In the genomic region with DNA sequence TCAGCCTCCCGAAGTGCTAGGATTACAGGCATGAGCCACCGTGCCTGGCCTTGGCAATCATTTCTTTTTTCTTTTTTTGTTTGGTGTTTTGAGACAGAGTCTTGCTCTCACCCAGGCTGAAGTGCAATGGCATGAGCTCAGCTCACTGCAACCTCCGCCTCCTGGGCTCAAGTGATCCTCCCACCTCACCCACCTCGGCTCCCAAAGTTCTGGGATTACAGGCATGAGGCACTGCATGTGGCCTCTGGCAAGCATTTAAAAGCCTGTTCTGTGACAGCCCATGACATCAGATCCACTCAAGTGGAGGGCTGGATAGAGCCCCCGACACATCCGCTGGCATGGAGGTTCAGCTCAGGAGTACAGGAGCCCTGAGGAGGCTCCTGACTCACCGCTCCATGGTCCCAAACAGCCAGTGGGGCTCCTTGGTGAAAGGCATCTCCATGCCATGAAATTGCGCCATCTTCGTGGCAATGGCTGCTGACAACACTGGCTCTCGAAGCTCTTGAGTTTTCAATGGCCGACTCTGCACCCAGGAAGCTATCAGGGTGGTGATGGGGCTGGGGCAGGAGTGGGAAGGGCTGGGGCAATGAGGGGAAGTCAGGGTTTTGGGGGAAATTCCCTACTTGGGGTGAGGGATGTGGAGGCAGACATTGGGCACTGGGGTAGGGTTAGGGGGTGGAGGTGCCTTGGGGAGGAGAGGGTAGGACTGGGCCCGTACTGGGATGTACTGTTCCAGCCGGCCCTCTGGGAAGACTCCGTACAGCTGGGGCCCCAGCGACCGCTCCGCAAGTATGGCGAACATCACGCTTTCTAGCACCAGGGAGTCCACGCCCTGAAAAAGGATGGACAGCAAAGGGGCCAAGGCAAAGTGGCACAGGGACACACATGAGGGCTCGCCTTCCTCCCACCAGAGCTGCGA, we compare ENCODE assay signal across 9 cellular contexts. TPM values are rescaled to one million over a fixed set of nuclear protein-coding genes. Genes with fewer than 3 reads are reported as not detected.
DNase-seq lines count a peak whose midpoint lies in the region; ATAC-seq, FAIRE-seq and TF ChIP-seq lines count a peak whose summit lies in the region.
"Had no signal": no experiment of that assay in that cellular context is flagged by ENCODE, and none has a peak within 500 bp of the region (broad histone marks: within the 10 kb centered on the region; RNA-seq: fewer than 3 reads in every experiment).

No MANE protein-coding gene starts in this region.

- no peak for FAIRE-seq in HepG2 (lab: Jason Lieb, UNC)

- no peak for TF ChIP-seq POLR2A in HepG2 (IDR thresholded peaks at IDR 0.05; ENCODE audit: insufficient read depth in 1 of 2, low read depth in 2 of 2, low read length in 2 of 2)

- no peak overlapping the region for H2AFZ ChIP-seq in HepG2 (ENCODE audit: low read length)

- H3K4me3 Mint-ChIP-seq in activated CD4-positive, alpha-beta T cell treated with anti-CD3 and anti-CD28 coated beads, Interleukin-2, amount 10 ng/mL, durations not matched to agents 7 days and 5 days = peak overlapping the region; percentile 88

- H4K20me1 ChIP-seq in HepG2 (ENCODE audit: insufficient read depth, low read length) = no peaks in the 10 kb centered on the region

- no peak for TF ChIP-seq EP300 in HepG2 (IDR thresholded peaks at IDR 0.05; ENCODE audit: low read depth in 2 of 2, low read length in 2 of 2)
- no peak for TF ChIP-seq EP300 in HepG2 (CRISPR knock-in tag; IDR thresholded peaks at IDR 0.05; ENCODE audit: borderline replicate concordance)

- H3K36me3 ChIP-seq in HepG2 (replicated peaks in 1 of 2; ENCODE audit: control insufficient read depth in 1 of 2, insufficient read depth in 2 of 2, low read length in 2 of 2) = peaks cover 0 to 3% of the 10 kb centered on the region in 2 experiments; a peak in 2 of 5 replicates
- H3K36me3 ChIP-seq in thoracic aorta = no peaks in the 10 kb centered on the region

- in situ Hi-C loops in HepG2 (cut with HindIII; ENCODE audit: extremely low pct_ligation_motif_present, low pct_unique_long_range_greater_than_20kb) = loop anchor here (5.0 kb wide), 1 partner anchor 116 kb away; no protein-coding TSS in a partner anchor

- H3K9ac ChIP-seq in HepG2 (ENCODE audit: insufficient read depth, low read depth, low read length) = peak overlapping the region; percentile 94

- H3K4me1 ChIP-seq in HepG2 (ENCODE audit: insufficient read depth, low read length) (peaks cover 32% of the 10 kb centered on the region), thoracic aorta (ENCODE audit: control insufficient read depth in 1 of 2, low read depth in 2 of 2) (peaks cover 7 to 29% of the 10 kb centered on the region in 2 donors)

- H3K27ac ChIP-seq in angular gyrus (ENCODE audit: low read depth, low read length) (peak overlapping the region; percentile 98), HepG2 (ENCODE audit: extremely low read length, insufficient read depth, low read length) (peak overlapping the region; percentile 98), thoracic aorta (peak overlapping the region in 1 of 2 donors; percentile 94)

- BruUV-seq in HepG2 (replicated peaks; lab: Mats Ljungman, UMichigan) = TSS peak; percentile 66

- POLR2A ChIA-PET in activated CD4-positive, alpha-beta T cell treated with anti-CD3 and anti-CD28 coated beads, Interleukin-2, amount 10 ng/mL, durations not matched to agents 7 days and 5 days (lab: Charles Lee) = interaction anchor here (0.7 kb wide), 1 partner anchor 55 kb away, joined by 6 read pairs; no protein-coding TSS in a partner anchor
- POLR2A ChIA-PET in HepG2 (lab: Yijun Ruan, JAX) = interaction anchor here (0.7 to 2.7 kb wide), 7 partner anchors 9 to 69 kb away, joined by 3 to 30 read pairs (median 15); a partner anchor contains a TSS

- intact Hi-C loops in HepG2 (cut with micrococcal nuclease; ENCODE audit: unreplicated experiment) = no loop called here

- H3K79me2 ChIP-seq in HepG2 (ENCODE audit: insufficient read depth, low read length) = no peaks in the 10 kb centered on the region

- WGBS in HepG2 (ENCODE audit: low lambda C conversion rate) = 93% methylated on average over 22 of the region's 22 CpGs

- H3K27me3 Mint-ChIP-seq in activated CD4-positive, alpha-beta T cell treated with anti-CD3 and anti-CD28 coated beads, Interleukin-2, amount 10 ng/mL, durations not matched to agents 7 days and 5 days = no peaks in the 10 kb centered on the region

- CTCF ChIA-PET in activated CD4-positive, alpha-beta T cell treated with anti-CD3 and anti-CD28 coated beads, Interleukin-2, amount 10 ng/mL, durations not matched to agents 7 days and 5 days (lab: Charles Lee) = interaction anchor here (0.6 to 2.9 kb wide), 9 partner anchors 9 to 305 kb away, joined by 3 to 17 read pairs (median 3); a partner anchor contains a TSS
- CTCF ChIA-PET in HepG2 (lab: Yijun Ruan, JAX; ENCODE audit: low intra/inter-chr PET ratio, low total read pairs) = no interaction called here

- no peaks in the 10 kb centered on the region for H3K9me3 Mint-ChIP-seq in activated CD4-positive, alpha-beta T cell treated with anti-CD3 and anti-CD28 coated beads, Interleukin-2, amount 10 ng/mL, durations not matched to agents 7 days and 5 days

- H3K4me3 ChIP-seq in HepG2 (replicated peaks in 1 of 3; ENCODE audit: insufficient read depth in 1 of 3, low read depth in 2 of 3, low read length in 3 of 3) (peak overlapping the region; percentile 68 to 91 (median 86); a peak in 5 of 6 replicates), thoracic aorta (peak overlapping the region; percentile 88)

- H3K27ac Mint-ChIP-seq in activated CD4-positive, alpha-beta T cell treated with anti-CD3 and anti-CD28 coated beads, Interleukin-2, amount 10 ng/mL, durations not matched to agents 7 days and 5 days = peak overlapping the region; percentile 92

- ATAC-seq in HepG2 (no peak), thoracic aorta (ENCODE audit: insufficient number of reproducible peaks, low FRiP score, low read depth) (no peak), GM21515 (IDR thresholded peaks at IDR 0.05; ENCODE audit: unreplicated experiment) (no peak), GM18511 (IDR thresholded peaks at IDR 0.05; ENCODE audit: unreplicated experiment) (no peak)

- no peak for DNase-seq in activated CD4-positive, alpha-beta T cell treated with anti-CD3 and anti-CD28 coated beads, Interleukin-2, amount 10 ng/mL, durations not matched to agents 7 days and 5 days
- no peak for DNase-seq in activated CD4-positive, alpha-beta T cell treated with anti-CD3 and anti-CD28 coated beads for 1 hour
- DNase-seq in HepG2 (ENCODE audit: low spot score) (no peak), thoracic aorta (ENCODE audit: low spot score) (no peak), kidney tubule cell (ENCODE audit: low spot score) (no peak)

- H3K27me3 ChIP-seq in HepG2 (ENCODE audit: control insufficient read depth in 1 of 2, insufficient read depth in 2 of 2, low read length in 2 of 2) = no peaks in the 10 kb centered on the region
- H3K27me3 ChIP-seq in thoracic aorta (replicated peaks; ENCODE audit: insufficient read depth) = no peaks in the 10 kb centered on the region

- H3K4me2 ChIP-seq in HepG2 (ENCODE audit: low read depth, low read length) = peak overlapping the region; percentile 92

- H3K9me3 ChIP-seq in HepG2 (ENCODE audit: low read length) (no peaks in the 10 kb centered on the region), thoracic aorta (no peaks in the 10 kb centered on the region)

- no peak for TF ChIP-seq RAD21 in HepG2 (CRISPR knock-in tag; IDR thresholded peaks at IDR 0.05)

- peaks cover 35% of the 10 kb centered on the region for H3K4me1 Mint-ChIP-seq in activated CD4-positive, alpha-beta T cell treated with anti-CD3 and anti-CD28 coated beads, Interleukin-2, amount 10 ng/mL, durations not matched to agents 7 days and 5 days

- H3K36me3 Mint-ChIP-seq in activated CD4-positive, alpha-beta T cell treated with anti-CD3 and anti-CD28 coated beads, Interleukin-2, amount 10 ng/mL, durations not matched to agents 7 days and 5 days (ENCODE audit: low read depth) = peaks cover 24% of the 10 kb centered on the region

- TF ChIP-seq CTCF in HepG2 (CRISPR knock-in tag; IDR thresholded peaks at IDR 0.05) = no peak
- TF ChIP-seq CTCF in thoracic aorta (IDR thresholded peaks at IDR 0.05) = no peak

RNA-seq across cellular contexts. Expression of a gene that starts 1.4 kb away (rescaled TPM):
- 100 to 1,000 TPM; 140 to 142 TPM for total RNA-seq in activated CD4-positive, alpha-beta T cell treated with anti-CD3 and anti-CD28 coated beads, Interleukin-2, amount 10 ng/mL, durations not matched to agents 7 days and 5 days
- 9.9 and 24.5 TPM in 2 replicates for total RNA-seq in HepG2 (2016; rRNA removed; fragmentation: Illumina TruSeq; extraction: Trizol)
- total RNA-seq in HepG2 (2016; cell fraction: cytosol; rRNA removed; fragmentation: Illumina TruSeq; extraction: Trizol; ENCODE audit: low read depth) = 17.8 and 21.3 TPM in 2 replicates
- total RNA-seq in HepG2 (2016; cell fraction: insoluble cytoplasmic fraction; rRNA removed; fragmentation: Illumina TruSeq; extraction: Trizol) = 10.7 and 27.7 TPM in 2 replicates
- total RNA-seq in HepG2 (2016; cell fraction: membrane; rRNA removed; fragmentation: Illumina TruSeq; extraction: Trizol) = 16.6 and 17.3 TPM in 2 replicates
- total RNA-seq in HepG2 (2016; cell fraction: nucleus; rRNA removed; fragmentation: Illumina TruSeq; extraction: Trizol) = 27.3 and 33.6 TPM in 2 replicates
- polyA plus RNA-seq in HepG2 (2011; rRNA removed) = 42.7 and 43.1 TPM in 2 replicates
- 11.7 and 13.0 TPM in 2 replicates for polyA plus RNA-seq in HepG2 (2011; cell fraction: cytosol; rRNA removed)
- 163 and 176 TPM in 2 replicates for polyA plus RNA-seq in HepG2 (2011; cell fraction: nucleus; rRNA removed)
- polyA plus RNA-seq in HepG2 (2012) = 20.9 and 22.0 TPM in 2 replicates
- polyA plus RNA-seq in HepG2 (2016; cell fraction: cytosol; fragmentation: Illumina TruSeq; extraction: Trizol; ENCODE audit: low read depth) = 10.7 and 12.5 TPM in 2 replicates
- 10.1 and 10.6 TPM in 2 replicates for polyA plus RNA-seq in HepG2 (2016; cell fraction: insoluble cytoplasmic fraction; fragmentation: Illumina TruSeq; extraction: Trizol; ENCODE audit: low read depth)
- 12.3 and 13.1 TPM in 2 replicates for polyA plus RNA-seq in HepG2 (2016; cell fraction: membrane; fragmentation: Illumina TruSeq; extraction: Trizol; ENCODE audit: low read depth)
- 91.8 and 97.4 TPM in 2 replicates for polyA plus RNA-seq in HepG2 (2016; cell fraction: nucleus; fragmentation: Illumina TruSeq; extraction: Trizol; ENCODE audit: insufficient read depth, low read depth)
- polyA minus RNA-seq in HepG2 (2011; rRNA and poly(A)+ RNA removed; ENCODE audit: low replicate concordance) = 12.9 and 13.6 TPM in 2 replicates
- 3.1 TPM in 2 replicates for polyA minus RNA-seq in HepG2 (2011; cell fraction: cytosol; rRNA and poly(A)+ RNA removed)
- polyA minus RNA-seq in HepG2 (2011; cell fraction: nucleus; rRNA and poly(A)+ RNA removed) = 20.0 and 26.5 TPM in 2 replicates
- 10 to 100 TPM; 52.6 to 78.7 TPM for total RNA-seq in thoracic aorta

RNA-seq across cellular contexts. Expression of a gene that starts 3.1 kb away (rescaled TPM):
- total RNA-seq in activated CD4-positive, alpha-beta T cell treated with anti-CD3 and anti-CD28 coated beads, Interleukin-2, amount 10 ng/mL, durations not matched to agents 7 days and 5 days = 100 to 1,000 TPM; 107 to 113 TPM
- total RNA-seq in HepG2 (2016; rRNA removed; fragmentation: Illumina TruSeq; extraction: Trizol) (2.3 and 9.2 TPM in 2 replicates), thoracic aorta (10 to 100 TPM; 14.6 to 21.4 TPM)
- total RNA-seq in HepG2 (2016; cell fraction: cytosol; rRNA removed; fragmentation: Illumina TruSeq; extraction: Trizol; ENCODE audit: low read depth) = 0.91 and 1.5 TPM in 2 replicates
- total RNA-seq in HepG2 (2016; cell fraction: insoluble cytoplasmic fraction; rRNA removed; fragmentation: Illumina TruSeq; extraction: Trizol) = 1.4 and 10.1 TPM in 2 replicates
- 1.9 and 2.4 TPM in 2 replicates for total RNA-seq in HepG2 (2016; cell fraction: membrane; rRNA removed; fragmentation: Illumina TruSeq; extraction: Trizol)
- total RNA-seq in HepG2 (2016; cell fraction: nucleus; rRNA removed; fragmentation: Illumina TruSeq; extraction: Trizol) = 11.6 and 16.2 TPM in 2 replicates
- polyA plus RNA-seq in HepG2 (2011; rRNA removed) = 19.5 and 26.5 TPM in 2 replicates
- 4.5 and 5.2 TPM in 2 replicates for polyA plus RNA-seq in HepG2 (2011; cell fraction: cytosol; rRNA removed)
- 177 and 200 TPM in 2 replicates for polyA plus RNA-seq in HepG2 (2011; cell fraction: nucleus; rRNA removed)
- polyA plus RNA-seq in HepG2 (2012) = 15.0 and 23.3 TPM in 2 replicates
- 0.49 and 0.80 TPM in 2 replicates for polyA plus RNA-seq in HepG2 (2016; cell fraction: cytosol; fragmentation: Illumina TruSeq; extraction: Trizol; ENCODE audit: low read depth)
- 2.0 and 2.6 TPM in 2 replicates for polyA plus RNA-seq in HepG2 (2016; cell fraction: insoluble cytoplasmic fraction; fragmentation: Illumina TruSeq; extraction: Trizol; ENCODE audit: low read depth)
- polyA plus RNA-seq in HepG2 (2016; cell fraction: membrane; fragmentation: Illumina TruSeq; extraction: Trizol; ENCODE audit: low read depth) = 1.7 and 2.0 TPM in 2 replicates
- polyA plus RNA-seq in HepG2 (2016; cell fraction: nucleus; fragmentation: Illumina TruSeq; extraction: Trizol; ENCODE audit: insufficient read depth, low read depth) = 62.6 and 63.1 TPM in 2 replicates
- polyA minus RNA-seq in HepG2 (2011; rRNA and poly(A)+ RNA removed; ENCODE audit: low replicate concordance) = 7.0 and 8.4 TPM in 2 replicates
- polyA minus RNA-seq in HepG2 (2011; cell fraction: cytosol; rRNA and poly(A)+ RNA removed) = 0.79 and 1.7 TPM in 2 replicates
- 21.3 and 22.5 TPM in 2 replicates for polyA minus RNA-seq in HepG2 (2011; cell fraction: nucleus; rRNA and poly(A)+ RNA removed)

RNA-seq across cellular contexts. Expression of a gene that starts 18.6 kb away (rescaled TPM):
- total RNA-seq in activated CD4-positive, alpha-beta T cell treated with anti-CD3 and anti-CD28 coated beads, Interleukin-2, amount 10 ng/mL, durations not matched to agents 7 days and 5 days = under 1 TPM in 1 of 2 experiments, not detected in 1; 0.87 TPM
- not detected in 2 replicates for total RNA-seq in HepG2 (2016; rRNA removed; fragmentation: Illumina TruSeq; extraction: Trizol)
- not detected in 2 replicates for total RNA-seq in HepG2 (2016; cell fraction: cytosol; rRNA removed; fragmentation: Illumina TruSeq; extraction: Trizol; ENCODE audit: low read depth)
- total RNA-seq in HepG2 (2016; cell fraction: insoluble cytoplasmic fraction; rRNA removed; fragmentation: Illumina TruSeq; extraction: Trizol) = not detected in 2 replicates
- total RNA-seq in HepG2 (2016; cell fraction: membrane; rRNA removed; fragmentation: Illumina TruSeq; extraction: Trizol) = not detected in 2 replicates
- total RNA-seq in HepG2 (2016; cell fraction: nucleus; rRNA removed; fragmentation: Illumina TruSeq; extraction: Trizol) = not detected in 2 replicates
- polyA plus RNA-seq in HepG2 (2011; rRNA removed) = 0.29 TPM in 1 of 2 replicates, not detected in the other
- polyA plus RNA-seq in HepG2 (2011; cell fraction: cytosol; rRNA removed) = 0.27 TPM in 1 of 2 replicates, not detected in the other
- polyA plus RNA-seq in HepG2 (2011; cell fraction: nucleus; rRNA removed) = not detected in 2 replicates
- not detected in 2 replicates for polyA plus RNA-seq in HepG2 (2012)
- polyA plus RNA-seq in HepG2 (2016; cell fraction: cytosol; fragmentation: Illumina TruSeq; extraction: Trizol; ENCODE audit: low read depth) = not detected in 2 replicates
- polyA plus RNA-seq in HepG2 (2016; cell fraction: insoluble cytoplasmic fraction; fragmentation: Illumina TruSeq; extraction: Trizol; ENCODE audit: low read depth) = not detected in 2 replicates
- not detected in 2 replicates for polyA plus RNA-seq in HepG2 (2016; cell fraction: membrane; fragmentation: Illumina TruSeq; extraction: Trizol; ENCODE audit: low read depth)
- not detected in 2 replicates for polyA plus RNA-seq in HepG2 (2016; cell fraction: nucleus; fragmentation: Illumina TruSeq; extraction: Trizol; ENCODE audit: insufficient read depth, low read depth)
- not detected in 2 replicates for polyA minus RNA-seq in HepG2 (2011; rRNA and poly(A)+ RNA removed; ENCODE audit: low replicate concordance)
- not detected in 2 replicates for polyA minus RNA-seq in HepG2 (2011; cell fraction: cytosol; rRNA and poly(A)+ RNA removed)
- polyA minus RNA-seq in HepG2 (2011; cell fraction: nucleus; rRNA and poly(A)+ RNA removed) = not detected in 2 replicates
- not detected for total RNA-seq in thoracic aorta
- total RNA-seq: M059J had no signal

RNA-seq across cellular contexts. Expression of a gene that starts 19.3 kb away (rescaled TPM):
- total RNA-seq in activated CD4-positive, alpha-beta T cell treated with anti-CD3 and anti-CD28 coated beads, Interleukin-2, amount 10 ng/mL, durations not matched to agents 7 days and 5 days = under 1 TPM; 0.29 to 0.37 TPM
- 2.1 and 2.6 TPM in 2 replicates for total RNA-seq in HepG2 (2016; rRNA removed; fragmentation: Illumina TruSeq; extraction: Trizol)
- 0.10 and 0.18 TPM in 2 replicates for total RNA-seq in HepG2 (2016; cell fraction: cytosol; rRNA removed; fragmentation: Illumina TruSeq; extraction: Trizol; ENCODE audit: low read depth)
- total RNA-seq in HepG2 (2016; cell fraction: insoluble cytoplasmic fraction; rRNA removed; fragmentation: Illumina TruSeq; extraction: Trizol) = 1.6 and 2.3 TPM in 2 replicates
- total RNA-seq in HepG2 (2016; cell fraction: membrane; rRNA removed; fragmentation: Illumina TruSeq; extraction: Trizol) = 0.65 and 0.77 TPM in 2 replicates
- 1.8 and 2.3 TPM in 2 replicates for total RNA-seq in HepG2 (2016; cell fraction: nucleus; rRNA removed; fragmentation: Illumina TruSeq; extraction: Trizol)
- 1.3 and 2.2 TPM in 2 replicates for polyA plus RNA-seq in HepG2 (2011; rRNA removed)
- polyA plus RNA-seq in HepG2 (2011; cell fraction: cytosol; rRNA removed) = 1.2 TPM in 2 replicates
- polyA plus RNA-seq in HepG2 (2011; cell fraction: nucleus; rRNA removed) = 4.1 and 4.5 TPM in 2 replicates
- polyA plus RNA-seq in HepG2 (2012) = 0.87 and 1.2 TPM in 2 replicates
- 0.20 TPM in 2 replicates for polyA plus RNA-seq in HepG2 (2016; cell fraction: cytosol; fragmentation: Illumina TruSeq; extraction: Trizol; ENCODE audit: low read depth)
- polyA plus RNA-seq in HepG2 (2016; cell fraction: insoluble cytoplasmic fraction; fragmentation: Illumina TruSeq; extraction: Trizol; ENCODE audit: low read depth) = 1.7 and 2.3 TPM in 2 replicates
- polyA plus RNA-seq in HepG2 (2016; cell fraction: membrane; fragmentation: Illumina TruSeq; extraction: Trizol; ENCODE audit: low read depth) = 0.47 and 0.71 TPM in 2 replicates
- polyA plus RNA-seq in HepG2 (2016; cell fraction: nucleus; fragmentation: Illumina TruSeq; extraction: Trizol; ENCODE audit: insufficient read depth, low read depth) = 3.0 and 3.2 TPM in 2 replicates
- polyA minus RNA-seq in HepG2 (2011; rRNA and poly(A)+ RNA removed; ENCODE audit: low replicate concordance) = 3.4 TPM in 1 of 2 replicates, not detected in the other
- 1.5 and 2.2 TPM in 2 replicates for polyA minus RNA-seq in HepG2 (2011; cell fraction: cytosol; rRNA and poly(A)+ RNA removed)
- polyA minus RNA-seq in HepG2 (2011; cell fraction: nucleus; rRNA and poly(A)+ RNA removed) = 1.4 and 1.5 TPM in 2 replicates
- under 1 TPM; 0.41 to 0.92 TPM for total RNA-seq in thoracic aorta

RNA-seq across cellular contexts. Expression of a gene that starts 35.6 kb away (rescaled TPM):
- 10 to 100 TPM; 15.6 to 16.0 TPM for total RNA-seq in activated CD4-positive, alpha-beta T cell treated with anti-CD3 and anti-CD28 coated beads, Interleukin-2, amount 10 ng/mL, durations not matched to agents 7 days and 5 days
- total RNA-seq in HepG2 (2016; rRNA removed; fragmentation: Illumina TruSeq; extraction: Trizol) (not detected in 2 replicates), thoracic aorta (not detected)
- not detected in 2 replicates for total RNA-seq in HepG2 (2016; cell fraction: cytosol; rRNA removed; fragmentation: Illumina TruSeq; extraction: Trizol; ENCODE audit: low read depth)
- total RNA-seq in HepG2 (2016; cell fraction: insoluble cytoplasmic fraction; rRNA removed; fragmentation: Illumina TruSeq; extraction: Trizol) = not detected in 2 replicates
- not detected in 2 replicates for total RNA-seq in HepG2 (2016; cell fraction: membrane; rRNA removed; fragmentation: Illumina TruSeq; extraction: Trizol)
- total RNA-seq in HepG2 (2016; cell fraction: nucleus; rRNA removed; fragmentation: Illumina TruSeq; extraction: Trizol) = not detected in 2 replicates
- polyA plus RNA-seq in HepG2 (2011; rRNA removed) = 0.11 and 0.17 TPM in 2 replicates
- 0.09 TPM in 2 replicates for polyA plus RNA-seq in HepG2 (2011; cell fraction: cytosol; rRNA removed)
- polyA plus RNA-seq in HepG2 (2011; cell fraction: nucleus; rRNA removed) = 0.68 and 0.81 TPM in 2 replicates
- 0.12 and 0.47 TPM in 2 replicates for polyA plus RNA-seq in HepG2 (2012)
- polyA plus RNA-seq in HepG2 (2016; cell fraction: cytosol; fragmentation: Illumina TruSeq; extraction: Trizol; ENCODE audit: low read depth) = 0.03 TPM in 1 of 2 replicates, not detected in the other
- not detected in 2 replicates for polyA plus RNA-seq in HepG2 (2016; cell fraction: insoluble cytoplasmic fraction; fragmentation: Illumina TruSeq; extraction: Trizol; ENCODE audit: low read depth)
- not detected in 2 replicates for polyA plus RNA-seq in HepG2 (2016; cell fraction: membrane; fragmentation: Illumina TruSeq; extraction: Trizol; ENCODE audit: low read depth)
- polyA plus RNA-seq in HepG2 (2016; cell fraction: nucleus; fragmentation: Illumina TruSeq; extraction: Trizol; ENCODE audit: insufficient read depth, low read depth) = 0.09 TPM in 1 of 2 replicates, not detected in the other
- polyA minus RNA-seq in HepG2 (2011; rRNA and poly(A)+ RNA removed; ENCODE audit: low replicate concordance) = 0.24 and 1.1 TPM in 2 replicates
- 0.26 and 0.49 TPM in 2 replicates for polyA minus RNA-seq in HepG2 (2011; cell fraction: cytosol; rRNA and poly(A)+ RNA removed)
- 0.13 and 0.50 TPM in 2 replicates for polyA minus RNA-seq in HepG2 (2011; cell fraction: nucleus; rRNA and poly(A)+ RNA removed)

Comparison
In these comparisons a context has a peak if more than half of its experiments do, and no peak if none do; other contexts are left out.
1. RNA of a gene that starts 3.1 kb away (total RNA-seq): 107 to 113 TPM in activated CD4-positive, alpha-beta T cell treated with anti-CD3 and anti-CD28 coated beads, Interleukin-2, amount 10 ng/mL, durations not matched to agents 7 days and 5 days; 14.6 to 21.4 TPM in thoracic aorta and 0.91 to 16.2 TPM in HepG2; every median in the first group is over 4 times any median in the second.